Comparison of ENCODE assay signal across 8 cellular contexts in genomic region chr19:1253514-1254080, GRCh38. TPM values are rescaled to one million over a fixed set of nuclear protein-coding genes. Genes with fewer than 3 reads are reported as not detected.
A peak's percentile ranks its signal among the peaks of the same experiment; 100 is the strongest.
DNase-seq lines count a peak whose midpoint lies in the region; ATAC-seq, FAIRE-seq and TF ChIP-seq lines count a peak whose summit lies in the region.

No MANE protein-coding gene starts in this region.

- H3K36me3 ChIP-seq in GM12878 (ENCODE audit: control insufficient read depth in 2 of 2, insufficient read depth in 2 of 2, low read length in 1 of 2), result peaks cover 14 to 29% of the 10 kb centered on the region in 2 experiments; a peak in 3 of 4 replicates
- H3K36me3 ChIP-seq in lung (ENCODE audit: control insufficient read depth in 2 of 2, insufficient read depth in 2 of 2, low read length in 2 of 2), result peaks cover 28 to 62% of the 10 kb centered on the region in 2 donors
- peaks cover 0 to 34% (median 19%) of the 10 kb centered on the region in 4 donors for H3K36me3 ChIP-seq in transverse colon

- TF ChIP-seq EP300 in GM12878 (IDR thresholded peaks at IDR 0.05; ENCODE audit: borderline replicate concordance in 1 of 2, control insufficient read depth in 1 of 2, low read depth in 2 of 2, low read length in 2 of 2) (no peak), transverse colon (IDR thresholded peaks at IDR 0.05; ENCODE audit: low read depth) (no peak)

- DNase-seq in activated T-cell treated with anti-CD3 and anti-CD28 coated beads, Interleukin-2, amount 50 U/mL, for 4 hours, result no peak
- no peak for DNase-seq in activated T-cell treated with anti-CD3 and anti-CD28 coated beads for 4 hours
- DNase-seq in GM12878 (ENCODE audit: low read depth, low spot score), result no peak
- no peak for DNase-seq in lung (ENCODE audit: low spot score)
- peak; percentile 74 for DNase-seq in transverse colon
- DNase-seq in NCI-H510A (lab: John Stamatoyannopoulos, UW), result no peak
- DNase-seq in NCI-H524 (lab: John Stamatoyannopoulos, UW), result no peak
- no peak for DNase-seq in NCI-H1105 (lab: John Stamatoyannopoulos, UW)

- no peak for TF ChIP-seq POLR2A in GM12878 (IDR thresholded peaks at IDR 0.05; ENCODE audit: low read depth, low read length)
- no peak for TF ChIP-seq POLR2A in transverse colon (IDR thresholded peaks at IDR 0.05)

- RAD21 ChIA-PET in GM12878 (lab: Charles Lee; ENCODE audit: unreplicated experiment), result interaction anchor here (1.0 to 2.9 kb wide), 5 partner anchors 9 to 129 kb away, joined by 3 to 47 read pairs (median 7); partner anchors contain the start of gene CIRBP

- CTCF ChIA-PET in GM12878 (lab: Yijun Ruan, JAX), result interaction anchor here (1.0 to 2.3 kb wide), 6 partner anchors 9 to 26 kb away, joined by 3 to 26 read pairs (median 8); partner anchors contain the start of gene CIRBP

- no TSS peak for BruUV-seq in GM12878 (replicated peaks; lab: Mats Ljungman, UMichigan)

- H3K9me3 ChIP-seq in GM12878 (replicated peaks; ENCODE audit: control insufficient read depth, insufficient read depth, low read length) (no peaks in the 10 kb centered on the region), lung (ENCODE audit: control insufficient read depth in 2 of 2, insufficient read depth in 1 of 2, low read length in 1 of 2) (no peaks in the 10 kb centered on the region), transverse colon (no peaks in the 10 kb centered on the region)

- no peaks in the 10 kb centered on the region for H3K27me3 Mint-ChIP-seq in activated T-cell treated with anti-CD3 and anti-CD28 coated beads, Interleukin-2, amount 50 U/mL, for 4 hours (ENCODE audit: low read depth)

- H3K27ac ChIP-seq in GM12878 (ENCODE audit: control insufficient read depth, insufficient read depth) (peak overlapping the region; percentile 72), lung (ENCODE audit: low read depth in 1 of 2, low read length in 1 of 2) (peak overlapping the region; percentile 97 to 98), transverse colon (peak overlapping the region; percentile 98 to 99 (median 98))

- H3K4me1 ChIP-seq in GM12878 (ENCODE audit: control insufficient read depth, insufficient read depth, low read length), result peaks cover 16% of the 10 kb centered on the region
- H3K4me1 ChIP-seq in lung (ENCODE audit: control insufficient read depth in 2 of 2, insufficient read depth in 2 of 2, low read length in 2 of 2), result peaks cover 7 to 27% of the 10 kb centered on the region in 2 donors
- H3K4me1 ChIP-seq in transverse colon, result peaks cover 26 to 71% (median 63%) of the 10 kb centered on the region in 4 donors

- ATAC-seq in activated T-cell treated with anti-CD3 and anti-CD28 coated beads, Interleukin-2, amount 50 U/mL, for 4 hours, result no peak
- ATAC-seq in GM12878 (no peak), lung (ENCODE audit: insufficient read depth, low FRiP score) (peak; percentile 1)

- TF ChIP-seq CTCF in GM12878 (IDR thresholded peaks at IDR 0.05 in 2 of 3, conservative IDR thresholded peaks at IDR 0.05 in 1 of 3; ENCODE audit: control insufficient read depth in 2 of 3, extremely low read depth in 1 of 3, insufficient read depth in 1 of 3, low read depth in 3 of 3, low read length in 3 of 3) (no peak), lung (IDR thresholded peaks at IDR 0.05; ENCODE audit: control extremely low read depth, extremely low read depth) (no peak), transverse colon (IDR thresholded peaks at IDR 0.05) (no peak)

- H3K27me3 ChIP-seq in GM12878 (replicated peaks in 1 of 2; ENCODE audit: control insufficient read depth in 2 of 2, insufficient read depth in 2 of 2, low read length in 1 of 2) (no peaks in the 10 kb centered on the region), lung (ENCODE audit: control insufficient read depth, insufficient read depth) (no peaks in the 10 kb centered on the region), transverse colon (no peaks in the 10 kb centered on the region)

- H3K9ac ChIP-seq in GM12878 (ENCODE audit: control insufficient read depth, insufficient read depth, low read length), result peak overlapping the region; percentile 86

- POLR2A ChIA-PET in GM12878 (lab: Charles Lee), result interaction anchor here (0.7 to 2.9 kb wide), 7 partner anchors 9 to 186 kb away, joined by 3 to 29 read pairs (median 14); partner anchors contain the start of genes ARHGAP45 and CIRBP

- peak overlapping the region; percentile 67 for H3K4me3 Mint-ChIP-seq in activated T-cell treated with anti-CD3 and anti-CD28 coated beads, Interleukin-2, amount 50 U/mL, for 4 hours

- peaks cover 19% of the 10 kb centered on the region for H3K36me3 Mint-ChIP-seq in activated T-cell treated with anti-CD3 and anti-CD28 coated beads, Interleukin-2, amount 50 U/mL, for 4 hours (ENCODE audit: insufficient read depth)

- H3K79me2 ChIP-seq in GM12878 (ENCODE audit: control insufficient read depth, insufficient read depth, low read length), result peaks cover 61% of the 10 kb centered on the region

- peak overlapping the region; percentile 53 for H3K4me2 ChIP-seq in GM12878 (ENCODE audit: control insufficient read depth, insufficient read depth)

- H3K4me1 Mint-ChIP-seq in activated T-cell treated with anti-CD3 and anti-CD28 coated beads, Interleukin-2, amount 50 U/mL, for 4 hours (ENCODE audit: low read depth), result peaks cover 33% of the 10 kb centered on the region

- WGBS in GM12878 (ENCODE audit: insufficient coverage, insufficient replicate concordance, low lambda C conversion rate, missing lambda C conversion rate), result 62% methylated on average over 22 of the region's 23 CpGs
- WGBS in lung, 2 donors, result 20 to 35% methylated on average over 22 to 23 of the region's 23 CpGs
- WGBS in transverse colon (ENCODE audit: low coverage in 1 of 2), 2 donors, result 33% methylated on average over 18 of the region's 23 CpGs; no CpG with 5 or more reads in 1 of the 2 donors

- no peaks in the 10 kb centered on the region for H4K20me1 ChIP-seq in GM12878 (ENCODE audit: control insufficient read depth, insufficient read depth)

- SMC1A ChIA-PET in GM12878 (lab: Charles Lee; ENCODE audit: uncharacterized antibody, unreplicated experiment), result interaction anchor here (1.2 to 1.9 kb wide), 3 partner anchors 8 to 13 kb away, joined by 4 to 14 read pairs (median 6); no protein-coding TSS in a partner anchor

- in situ Hi-C loops in GM12878 (cut with MboI), result no loop called here
- in situ Hi-C loops in transverse colon (cut with MboI; ENCODE audit: low pct_ligation_motif_present in 1 of 4, low pct_unique_long_range_greater_than_20kb in 1 of 4, low sequenced_read_pairs in 3 of 4), result no loop called here

- intact Hi-C loops in GM12878 (cut with micrococcal nuclease; ENCODE audit: unreplicated experiment) (no loop called here), transverse colon (cut with DNase I; ENCODE audit: low total_unique reads) (no loop called here)

- H3K9me3 Mint-ChIP-seq in activated T-cell treated with anti-CD3 and anti-CD28 coated beads, Interleukin-2, amount 50 U/mL, for 4 hours, result no peaks in the 10 kb centered on the region

- peak overlapping the region; percentile 91 for H3K4me3 ChIP-seq in GM12878
- H3K4me3 ChIP-seq in lung, result peak overlapping the region; percentile 33
- H3K4me3 ChIP-seq in transverse colon, result peak overlapping the region; percentile 10 to 91 (median 84)

- TF ChIP-seq RAD21 in GM12878 (IDR thresholded peaks at IDR 0.05; ENCODE audit: insufficient read depth, low read depth, low read length), result no peak

- no peak for FAIRE-seq in GM12878 (lab: Jason Lieb, UNC)

- no peak overlapping the region for H2AFZ ChIP-seq in GM12878 (ENCODE audit: control insufficient read depth, low read depth, low read length)

RNA-seq across cellular contexts. Expression of gene MIDN, which starts 5.2 kb away (rescaled TPM):
- total RNA-seq in activated T-cell treated with anti-CD3 and anti-CD28 coated beads, Interleukin-2, amount 50 U/mL, for 4 hours, result 10 to 100 TPM; 63.2 to 70.0 (median 68.7) TPM
- 69.3 and 73.1 TPM in 2 replicates for total RNA-seq in GM12878 (2013; cell fraction: nucleolus; rRNA removed)
- total RNA-seq in GM12878 (2014; rRNA removed) (6.1 and 8.4 TPM in 2 replicates), GM12878 (2014; rRNA removed; fragmentation: Illumina TruSeq; extraction: Trizol) (6.5 and 7.0 TPM in 2 replicates), GM12878 (2021) (51.5 and 52.3 TPM in 2 replicates), lung (100 to 1,000 TPM in 1 of 2 donors, 10 to 100 TPM in 1; 39.7 to 185 TPM), transverse colon (100 to 1,000 TPM in 3 of 4 donors, 10 to 100 TPM in 1; 89.4 to 379 (median 116) TPM)
- polyA plus RNA-seq in GM12878 (2011; ENCODE audit: low read depth), result 6.0 TPM
- polyA plus RNA-seq in GM12878 (2011; rRNA removed) (7.6 and 12.2 TPM in 2 replicates), GM12878 (2014; fragmentation: Illumina TruSeq; extraction: Trizol) (4.2 and 7.9 TPM in 2 replicates), GM12878 (2014; fragmentation: Nextera tagmentation; extraction: Ambion mirVana) (under 1 TPM; 0.38 to 0.63 TPM), GM12878 (2014; rRNA removed) (30.9 and 33.7 TPM in 2 replicates), GM12878 (2016; fragmentation: Nextera tagmentation; extraction: Ambion mirVana) (1 to 10 TPM; 2.3 TPM), lung (10 to 100 TPM; 49.3 to 68.0 TPM)
- 24.2 and 29.5 TPM in 2 replicates for polyA plus RNA-seq in GM12878 (2011; cell fraction: cytosol; rRNA removed)
- polyA plus RNA-seq in GM12878 (2011; cell fraction: nucleus; rRNA removed), result 102 and 129 TPM in 2 replicates
- 26.6 and 35.6 TPM in 2 replicates for polyA plus RNA-seq in GM12878 (2012)
- 2.3 and 11.8 TPM in 2 replicates for polyA minus RNA-seq in GM12878 (2011; rRNA and poly(A)+ RNA removed)
- 21.7 and 23.8 TPM in 2 replicates for polyA minus RNA-seq in GM12878 (2011; cell fraction: cytosol; rRNA and poly(A)+ RNA removed)
- polyA minus RNA-seq in GM12878 (2011; cell fraction: nucleus; rRNA and poly(A)+ RNA removed), result 29.9 and 46.6 TPM in 2 replicates

RNA-seq across cellular contexts. Expression of gene ATP5F1D, which starts 12.0 kb away (rescaled TPM):
- 100 to 1,000 TPM; 259 to 434 (median 312) TPM for total RNA-seq in activated T-cell treated with anti-CD3 and anti-CD28 coated beads, Interleukin-2, amount 50 U/mL, for 4 hours
- 14.2 and 16.6 TPM in 2 replicates for total RNA-seq in GM12878 (2013; cell fraction: nucleolus; rRNA removed)
- total RNA-seq in GM12878 (2014; rRNA removed) (45.8 and 52.5 TPM in 2 replicates), GM12878 (2014; rRNA removed; fragmentation: Illumina TruSeq; extraction: Trizol) (18.9 and 23.6 TPM in 2 replicates), GM12878 (2021) (304 and 305 TPM in 2 replicates), lung (100 to 1,000 TPM in 1 of 2 donors, 10 to 100 TPM in 1; 27.1 to 217 TPM), transverse colon (100 to 1,000 TPM; 157 to 650 (median 240) TPM)
- polyA plus RNA-seq in GM12878 (2011; ENCODE audit: low read depth), result 34.8 TPM
- polyA plus RNA-seq in GM12878 (2011; rRNA removed) (18.5 and 46.6 TPM in 2 replicates), GM12878 (2014; fragmentation: Illumina TruSeq; extraction: Trizol) (1.4 and 12.8 TPM in 2 replicates), GM12878 (2014; fragmentation: Nextera tagmentation; extraction: Ambion mirVana) (10 to 100 TPM in 1 of 2 experiments, 1 to 10 TPM in 1; 7.2 to 45.0 TPM), GM12878 (2014; rRNA removed) (179 and 216 TPM in 2 replicates), GM12878 (2016; fragmentation: Nextera tagmentation; extraction: Ambion mirVana) (100 to 1,000 TPM; 355 to 357 TPM), lung (100 to 1,000 TPM; 157 to 266 TPM)
- 109 and 189 TPM in 2 replicates for polyA plus RNA-seq in GM12878 (2011; cell fraction: cytosol; rRNA removed)
- 95.0 and 142 TPM in 2 replicates for polyA plus RNA-seq in GM12878 (2011; cell fraction: nucleus; rRNA removed)
- 163 and 185 TPM in 2 replicates for polyA plus RNA-seq in GM12878 (2012)
- 38.4 and 79.7 TPM in 2 replicates for polyA minus RNA-seq in GM12878 (2011; rRNA and poly(A)+ RNA removed)
- polyA minus RNA-seq in GM12878 (2011; cell fraction: cytosol; rRNA and poly(A)+ RNA removed), result 73.8 and 96.8 TPM in 2 replicates
- polyA minus RNA-seq in GM12878 (2011; cell fraction: nucleus; rRNA and poly(A)+ RNA removed), result 21.4 and 39.0 TPM in 2 replicates

RNA-seq across cellular contexts. Expression of gene CIRBP, which starts 15.5 kb away (rescaled TPM):
- 100 to 1,000 TPM; 269 to 294 (median 285) TPM for total RNA-seq in activated T-cell treated with anti-CD3 and anti-CD28 coated beads, Interleukin-2, amount 50 U/mL, for 4 hours
- total RNA-seq in GM12878 (2013; cell fraction: nucleolus; rRNA removed), result 275 and 320 TPM in 2 replicates
- 216 and 225 TPM in 2 replicates for total RNA-seq in GM12878 (2014; rRNA removed)
- 228 and 243 TPM in 2 replicates for total RNA-seq in GM12878 (2014; rRNA removed; fragmentation: Illumina TruSeq; extraction: Trizol)
- total RNA-seq in GM12878 (2021), result 264 and 284 TPM in 2 replicates
- 115 TPM for polyA plus RNA-seq in GM12878 (2011; ENCODE audit: low read depth)
- 153 and 253 TPM in 2 replicates for polyA plus RNA-seq in GM12878 (2011; rRNA removed)
- polyA plus RNA-seq in GM12878 (2011; cell fraction: cytosol; rRNA removed), result 253 and 279 TPM in 2 replicates
- 892 and 1,145 TPM in 2 replicates for polyA plus RNA-seq in GM12878 (2011; cell fraction: nucleus; rRNA removed)
- 254 and 374 TPM in 2 replicates for polyA plus RNA-seq in GM12878 (2012)
- polyA plus RNA-seq in GM12878 (2014; fragmentation: Illumina TruSeq; extraction: Trizol), result 152 and 313 TPM in 2 replicates
- polyA plus RNA-seq in GM12878 (2014; fragmentation: Nextera tagmentation; extraction: Ambion mirVana), result 10 to 100 TPM; 27.6 to 52.4 TPM
- polyA plus RNA-seq in GM12878 (2014; rRNA removed), result 335 and 370 TPM in 2 replicates
- polyA plus RNA-seq in GM12878 (2016; fragmentation: Nextera tagmentation; extraction: Ambion mirVana), result 100 to 1,000 TPM; 162 to 166 TPM
- 50.8 and 65.0 TPM in 2 replicates for polyA minus RNA-seq in GM12878 (2011; rRNA and poly(A)+ RNA removed)
- polyA minus RNA-seq in GM12878 (2011; cell fraction: cytosol; rRNA and poly(A)+ RNA removed), result 44.4 and 56.1 TPM in 2 replicates
- 81.2 and 108 TPM in 2 replicates for polyA minus RNA-seq in GM12878 (2011; cell fraction: nucleus; rRNA and poly(A)+ RNA removed)
- total RNA-seq in lung, result 100 to 1,000 TPM; 435 to 443 TPM
- 100 to 1,000 TPM; 313 to 488 TPM for polyA plus RNA-seq in lung
- 100 to 1,000 TPM; 431 to 488 (median 460) TPM for total RNA-seq in transverse colon

RNA-seq across cellular contexts. Expression of gene CBARP, which starts 15.8 kb away (rescaled TPM):
- 1 to 10 TPM in 2 of 3 donors, under 1 TPM in 1; 0.63 to 1.4 (median 1.1) TPM for total RNA-seq in activated T-cell treated with anti-CD3 and anti-CD28 coated beads, Interleukin-2, amount 50 U/mL, for 4 hours
- 1.2 and 1.3 TPM in 2 replicates for total RNA-seq in GM12878 (2013; cell fraction: nucleolus; rRNA removed)
- 0.44 and 0.51 TPM in 2 replicates for total RNA-seq in GM12878 (2014; rRNA removed)
- 0.05 and 0.09 TPM in 2 replicates for total RNA-seq in GM12878 (2014; rRNA removed; fragmentation: Illumina TruSeq; extraction: Trizol)
- 0.59 and 0.61 TPM in 2 replicates for total RNA-seq in GM12878 (2021)
- polyA plus RNA-seq in GM12878 (2011; ENCODE audit: low read depth), result 0.12 TPM
- polyA plus RNA-seq in GM12878 (2011; rRNA removed), result 0.03 and 0.04 TPM in 2 replicates
- 0.09 and 0.28 TPM in 2 replicates for polyA plus RNA-seq in GM12878 (2011; cell fraction: cytosol; rRNA removed)
- polyA plus RNA-seq in GM12878 (2011; cell fraction: nucleus; rRNA removed), result 2.0 and 2.3 TPM in 2 replicates
- 1.2 and 1.9 TPM in 2 replicates for polyA plus RNA-seq in GM12878 (2012)
- polyA plus RNA-seq in GM12878 (2014; fragmentation: Illumina TruSeq; extraction: Trizol), result 0.04 TPM in 1 of 2 replicates, not detected in the other
- polyA plus RNA-seq in GM12878 (2014; fragmentation: Nextera tagmentation; extraction: Ambion mirVana), result not detected
- polyA plus RNA-seq in GM12878 (2014; rRNA removed), result 0.55 and 0.93 TPM in 2 replicates
- under 1 TPM in 1 of 2 experiments, not detected in 1; 0.18 TPM for polyA plus RNA-seq in GM12878 (2016; fragmentation: Nextera tagmentation; extraction: Ambion mirVana)
- polyA minus RNA-seq in GM12878 (2011; rRNA and poly(A)+ RNA removed), result not detected in 2 replicates
- polyA minus RNA-seq in GM12878 (2011; cell fraction: cytosol; rRNA and poly(A)+ RNA removed), result 0.83 TPM in 1 of 2 replicates, not detected in the other
- 0.19 TPM in 1 of 2 replicates, not detected in the other for polyA minus RNA-seq in GM12878 (2011; cell fraction: nucleus; rRNA and poly(A)+ RNA removed)
- total RNA-seq in lung, result under 1 TPM; 0.23 to 0.83 TPM
- under 1 TPM; 0.41 to 0.77 TPM for polyA plus RNA-seq in lung
- total RNA-seq in transverse colon, result 1 to 10 TPM in 1 of 4 donors, under 1 TPM in 2, not detected in 1; 0.32 to 5.2 (median 0.68) TPM

RNA-seq across cellular contexts. Expression of gene FAM174C, which starts 21.7 kb away (rescaled TPM):
- total RNA-seq in activated T-cell treated with anti-CD3 and anti-CD28 coated beads, Interleukin-2, amount 50 U/mL, for 4 hours, result 100 to 1,000 TPM; 189 to 199 (median 194) TPM
- 15.3 and 16.8 TPM in 2 replicates for total RNA-seq in GM12878 (2013; cell fraction: nucleolus; rRNA removed)
- total RNA-seq in GM12878 (2014; rRNA removed), result 52.8 and 57.6 TPM in 2 replicates
- 15.4 and 18.8 TPM in 2 replicates for total RNA-seq in GM12878 (2014; rRNA removed; fragmentation: Illumina TruSeq; extraction: Trizol)
- 71.8 and 73.0 TPM in 2 replicates for total RNA-seq in GM12878 (2021)
- 13.7 TPM for polyA plus RNA-seq in GM12878 (2011; ENCODE audit: low read depth)
- polyA plus RNA-seq in GM12878 (2011; rRNA removed), result 14.8 and 29.6 TPM in 2 replicates
- 85.8 and 125 TPM in 2 replicates for polyA plus RNA-seq in GM12878 (2011; cell fraction: cytosol; rRNA removed)
- polyA plus RNA-seq in GM12878 (2011; cell fraction: nucleus; rRNA removed), result 64.1 and 89.0 TPM in 2 replicates
- polyA plus RNA-seq in GM12878 (2012), result 61.2 and 63.0 TPM in 2 replicates
- 1.1 and 8.1 TPM in 2 replicates for polyA plus RNA-seq in GM12878 (2014; fragmentation: Illumina TruSeq; extraction: Trizol)
- polyA plus RNA-seq in GM12878 (2014; fragmentation: Nextera tagmentation; extraction: Ambion mirVana), result 1 to 10 TPM in 1 of 2 experiments, under 1 TPM in 1; 0.89 to 6.9 TPM
- polyA plus RNA-seq in GM12878 (2014; rRNA removed), result 94.6 and 104 TPM in 2 replicates
- polyA plus RNA-seq in GM12878 (2016; fragmentation: Nextera tagmentation; extraction: Ambion mirVana), result 10 to 100 TPM; 72.0 to 79.9 TPM
- 10.3 and 34.2 TPM in 2 replicates for polyA minus RNA-seq in GM12878 (2011; rRNA and poly(A)+ RNA removed)
- 20.5 and 25.9 TPM in 2 replicates for polyA minus RNA-seq in GM12878 (2011; cell fraction: cytosol; rRNA and poly(A)+ RNA removed)
- polyA minus RNA-seq in GM12878 (2011; cell fraction: nucleus; rRNA and poly(A)+ RNA removed), result 11.1 and 20.1 TPM in 2 replicates
- 10 to 100 TPM; 17.5 to 66.5 TPM for total RNA-seq in lung
- polyA plus RNA-seq in lung, result 10 to 100 TPM; 72.3 to 89.3 TPM
- total RNA-seq in transverse colon, result 100 to 1,000 TPM in 2 of 4 donors, 10 to 100 TPM in 2; 72.5 to 116 (median 99.0) TPM

Comparison
In these comparisons a context has a peak if more than half of its experiments do, and no peak if none do; other contexts are left out.
1. H3K4me3 ChIP-seq: peak in every context shown above with its lines; median percentile 91 in GM12878; 84 in transverse colon; 33 in lung.